Comparison of ENCODE assay signal across 31 cellular contexts in genomic region chr1:49523764-49524163, GRCh38.
A peak's percentile ranks its signal among the peaks of the same experiment; 100 is the strongest.
DNase-seq lines count a peak whose midpoint lies in the region; ATAC-seq, FAIRE-seq and TF ChIP-seq lines count a peak whose summit lies in the region.
"Had no signal": no experiment of that assay in that cellular context is flagged by ENCODE, and none has a peak within 500 bp of the region (broad histone marks: within the 10 kb centered on the region; RNA-seq: fewer than 3 reads in every experiment).

No MANE protein-coding gene starts in this region.

- TF ChIP-seq POLR2A in HepG2 (IDR thresholded peaks at IDR 0.05; ENCODE audit: insufficient read depth in 1 of 2, low read depth in 2 of 2, low read length in 2 of 2) (no peak), right lobe of liver (IDR thresholded peaks at IDR 0.05) (no peak)

- TF ChIP-seq CTCF in HepG2 (CRISPR knock-in tag; IDR thresholded peaks at IDR 0.05) = no peak
- no peak for TF ChIP-seq CTCF in right lobe of liver (IDR thresholded peaks at IDR 0.05)
- TF ChIP-seq CTCF in D721Med (IDR thresholded peaks at IDR 0.05; ENCODE audit: insufficient read depth, missing control alignments) = no peak
- TF ChIP-seq CTCF in HEK293 (tag by site-specific recombination; IDR thresholded peaks at IDR 0.05) = no peak

- DNase-seq in HepG2 (ENCODE audit: low spot score) (no peak), right lobe of liver (no peak), D721Med (ENCODE audit: insufficient read length, low spot score) (no peak), SIG-M5 (lab: John Stamatoyannopoulos, UW) (no peak), AML-193 (lab: John Stamatoyannopoulos, UW) (no peak)
- DNase-seq: 8988T; ACHN; BE2C; C1 segment of cervical spinal cord; Caco-2; Calu3; CD4-positive, alpha-beta memory T cell; CD4-positive, alpha-beta T cell; CD4-positive, CD25-positive, alpha-beta regulatory T cell; CD8-positive, alpha-beta memory T cell; CD8-positive, alpha-beta T cell; COR-L47; DMS 273 treated with DMSO at 0.1 percent for 48 hours; DMS153; DMS53; DMS79; DMS79 treated with DMSO at 0.1 percent for 48 hours; DND-41; EL had no signal

- H3K4me1 ChIP-seq in HepG2 (ENCODE audit: insufficient read depth, low read length) = no peaks in the 10 kb centered on the region
- no peaks in the 10 kb centered on the region for H3K4me1 ChIP-seq in right lobe of liver
- no peaks in the 10 kb centered on the region for H3K4me1 ChIP-seq in HEK293 (ENCODE audit: control insufficient read depth, insufficient read depth, low read length)
- H3K4me1 ChIP-seq: A549; BE2C; BLaER1; BLaER1 treated with 17β-estradiol and CSF1 and Interleukin-3, amounts not matched to agents 10 nM and 100 nM; Caco-2 had no signal

- no peak for TF ChIP-seq RAD21 in HepG2 (CRISPR knock-in tag; IDR thresholded peaks at IDR 0.05)

- WGBS in HepG2 (ENCODE audit: low lambda C conversion rate) = 40% methylated on average over 1 of the region's 1 CpG
- WGBS in right lobe of liver (ENCODE audit: insufficient coverage, low coverage, low lambda C conversion rate, missing lambda C conversion rate) = 83% methylated on average over 1 of the region's 1 CpG

- BruUV-seq in HepG2 (replicated peaks; lab: Mats Ljungman, UMichigan) = no TSS peak

- no peak overlapping the region for H3K27ac ChIP-seq in HepG2 (ENCODE audit: extremely low read length, insufficient read depth, low read length)
- no peak overlapping the region for H3K27ac ChIP-seq in right lobe of liver
- H3K27ac ChIP-seq in HEK293 (ENCODE audit: extremely low read depth, low read depth, low read length) = no peak overlapping the region
- H3K27ac ChIP-seq: 22Rv1; A549; BLaER1; BLaER1 treated with 17β-estradiol and CSF1 and Interleukin-3, amounts not matched to agents 10 nM and 100 nM; C4-2B had no signal

- H3K79me2 ChIP-seq in HepG2 (ENCODE audit: insufficient read depth, low read length) = no peaks in the 10 kb centered on the region

- H3K36me3 ChIP-seq in HepG2 (replicated peaks in 1 of 2; ENCODE audit: control insufficient read depth in 1 of 2, insufficient read depth in 2 of 2, low read length in 2 of 2) (no peaks in the 10 kb centered on the region), right lobe of liver (no peaks in the 10 kb centered on the region), HEK293 (ENCODE audit: control insufficient read depth in 2 of 2, insufficient read depth in 1 of 2, low read length in 2 of 2) (no peaks in the 10 kb centered on the region)
- H3K36me3 ChIP-seq: BE2C; BLaER1; BLaER1 treated with 17β-estradiol and CSF1 and Interleukin-3, amounts not matched to agents 10 nM and 100 nM had no signal

- POLR2A ChIA-PET in HepG2 (lab: Yijun Ruan, JAX) (no interaction called here), HEK293 (lab: Yijun Ruan, JAX) (no interaction called here)

- H3K9me3 ChIP-seq in HepG2 (ENCODE audit: low read length) (peaks cover 88% of the 10 kb centered on the region), right lobe of liver (no peaks in the 10 kb centered on the region), HEK293 (ENCODE audit: control insufficient read depth, insufficient read depth, low read depth, low read length) (no peaks in the 10 kb centered on the region)
- H3K9me3 ChIP-seq: A549; BE2C; BLaER1; BLaER1 treated with 17β-estradiol and CSF1 and Interleukin-3, amounts not matched to agents 10 nM and 100 nM; Caco-2 had no signal

- no peak overlapping the region for H3K4me2 ChIP-seq in HepG2 (ENCODE audit: low read depth, low read length)
- H3K4me2 ChIP-seq: A549; BLaER1; BLaER1 treated with 17β-estradiol and CSF1 and Interleukin-3, amounts not matched to agents 10 nM and 100 nM had no signal

- CTCF ChIA-PET in HepG2 (lab: Yijun Ruan, JAX; ENCODE audit: low intra/inter-chr PET ratio, low total read pairs) = no interaction called here
- CTCF ChIA-PET in HEK293 (lab: Yijun Ruan, JAX) = no interaction called here

- H4K20me1 ChIP-seq in HepG2 (ENCODE audit: insufficient read depth, low read length) = no peaks in the 10 kb centered on the region
- H4K20me1 ChIP-seq: BLaER1; BLaER1 treated with 17β-estradiol and CSF1 and Interleukin-3, amounts not matched to agents 10 nM and 100 nM had no signal

- intact Hi-C loops in HepG2 (cut with micrococcal nuclease; ENCODE audit: unreplicated experiment) = no loop called here
- intact Hi-C loops in right lobe of liver (cut with DNase I) = no loop called here

- H3K9ac ChIP-seq in HepG2 (ENCODE audit: insufficient read depth, low read depth, low read length) = no peak overlapping the region
- H3K9ac ChIP-seq: BLaER1; BLaER1 treated with 17β-estradiol and CSF1 and Interleukin-3, amounts not matched to agents 10 nM and 100 nM had no signal

- H2AFZ ChIP-seq in HepG2 (ENCODE audit: low read length) = no peak overlapping the region

- FAIRE-seq in HepG2 (lab: Jason Lieb, UNC) (no peak), D721Med (lab: Jason Lieb, UNC) (peak; percentile 41)
- FAIRE-seq: A204.1, A549 had no signal

- TF ChIP-seq EP300 in HepG2 (IDR thresholded peaks at IDR 0.05; ENCODE audit: low read depth in 2 of 2, low read length in 2 of 2) = no peak
- no peak for TF ChIP-seq EP300 in HepG2 (CRISPR knock-in tag; IDR thresholded peaks at IDR 0.05; ENCODE audit: borderline replicate concordance)

- H3K4me3 ChIP-seq in HepG2 (replicated peaks in 1 of 3; ENCODE audit: insufficient read depth in 1 of 3, low read depth in 2 of 3, low read length in 3 of 3) = no peak overlapping the region
- no peak overlapping the region for H3K4me3 ChIP-seq in right lobe of liver
- no peak overlapping the region for H3K4me3 ChIP-seq in HEK293 (ENCODE audit: low read depth, low read length)
- H3K4me3 ChIP-seq: A549; BLaER1; BLaER1 treated with 17β-estradiol and CSF1 and Interleukin-3, amounts not matched to agents 10 nM and 100 nM had no signal

- in situ Hi-C loops in HepG2 (cut with HindIII; ENCODE audit: extremely low pct_ligation_motif_present, low pct_unique_long_range_greater_than_20kb) = no loop called here

- H3K27me3 ChIP-seq in HepG2 (ENCODE audit: control insufficient read depth in 1 of 2, insufficient read depth in 2 of 2, low read length in 2 of 2) = no peaks in the 10 kb centered on the region
- H3K27me3 ChIP-seq in right lobe of liver = no peaks in the 10 kb centered on the region
- H3K27me3 ChIP-seq: BE2C; BLaER1; BLaER1 treated with 17β-estradiol and CSF1 and Interleukin-3, amounts not matched to agents 10 nM and 100 nM had no signal

- no peak for ATAC-seq in HepG2
- ATAC-seq in right lobe of liver = no peak
- ATAC-seq: A549; CD8-positive, alpha-beta T cell had no signal

TF ChIP-seq in HepG2, 621 proteins besides CTCF, POLR2A, EP300 and RAD21 (continues in another document):
- TF ChIP-seq ZNF724P (CRISPR knock-in tag; IDR thresholded peaks at IDR 0.05; ENCODE audit: borderline replicate concordance) (no peak), ERF (CRISPR knock-in tag; IDR thresholded peaks at IDR 0.05) (no peak), TOE1 (CRISPR knock-in tag; IDR thresholded peaks at IDR 0.05) (no peak), ZNF574 (CRISPR knock-in tag; IDR thresholded peaks at IDR 0.05) (no peak), CREB1 (IDR thresholded peaks at IDR 0.05) (peak; percentile 67), CREB1 (CRISPR knock-in tag; IDR thresholded peaks at IDR 0.05) (no peak), ZKSCAN5 (CRISPR knock-in tag; IDR thresholded peaks at IDR 0.05) (no peak)

TF ChIP-seq in HEK293, 187 proteins besides CTCF, POLR2A, EP300 and RAD21:
- TF ChIP-seq ZNF585B (tag by site-specific recombination; IDR thresholded peaks at IDR 0.05) (no peak), ZNF530 (tag by site-specific recombination; IDR thresholded peaks at IDR 0.05; ENCODE audit: low read depth) (no peak), SETDB1 (IDR thresholded peaks at IDR 0.05; ENCODE audit: insufficient read length, low read length) (no peak), ZNF311 (tag by site-specific recombination; IDR thresholded peaks at IDR 0.05; ENCODE audit: borderline replicate concordance) (no peak), ZNF664 (tag by site-specific recombination; IDR thresholded peaks at IDR 0.05) (no peak), ZNF24 (tag by site-specific recombination; IDR thresholded peaks at IDR 0.05) (no peak), ZNF513 (tag by site-specific recombination; IDR thresholded peaks at IDR 0.05) (peak; percentile 58), YY2 (tag by site-specific recombination; IDR thresholded peaks at IDR 0.05) (no peak)

Comparison
In these comparisons a context has a peak if more than half of its experiments do, and no peak if none do; other contexts are left out.
1. Of the 63 proteins assayed by ChIP-seq in both HepG2 and HEK293: peak only in HepG2: none; only in HEK293: ZNF513; in both: none; in neither: 62.